8 cellular contexts compared by ENCODE assay signal in genomic region chr11:93197383-93198220, GRCh38. TPM values are rescaled to one million over a fixed set of nuclear protein-coding genes. Genes with fewer than 3 reads are reported as not detected.
DNase-seq lines count a peak whose midpoint lies in the region; ATAC-seq, FAIRE-seq and TF ChIP-seq lines count a peak whose summit lies in the region.

TSS of gene SLC36A4 (minus strand) at chr11:93197991. CDS start at chr11:93197832, 159 bp downstream.

- H3K27ac ChIP-seq in right cardiac atrium (ENCODE audit: low read length), result peak within 1 kb of the TSS; percentile 93

- peaks cover 2% of the 10 kb centered on the region for H3K36me3 Mint-ChIP-seq in T-helper 1 cell treated with Interleukin-12 subunit alpha and Interleukin-12 subunit beta and Interleukin-4 antibody, amounts not matched to agents 30 μg/mL and 1 μg/mL, for 36 hours (ENCODE audit: low read depth)

- H3K9me3 ChIP-seq in right cardiac atrium (ENCODE audit: control insufficient read depth, low read length), result no peaks in the 10 kb centered on the region

- peak within 1 kb of the TSS; percentile 92 for H3K4me3 Mint-ChIP-seq in T-helper 1 cell treated with Interleukin-12 subunit alpha and Interleukin-12 subunit beta and Interleukin-4 antibody, amounts not matched to agents 30 μg/mL and 1 μg/mL, for 36 hours

- peak; percentile 87 for ATAC-seq in HG02852 (IDR thresholded peaks at IDR 0.05; ENCODE audit: unreplicated experiment)
- ATAC-seq in right cardiac atrium, result peak; percentile 99

- H3K9me3 Mint-ChIP-seq in T-helper 1 cell treated with Interleukin-12 subunit alpha and Interleukin-12 subunit beta and Interleukin-4 antibody, amounts not matched to agents 30 μg/mL and 1 μg/mL, for 36 hours, result no peaks in the 10 kb centered on the region

- DNase-seq in GM13977 (ENCODE audit: low spot score), result peak; percentile 82
- DNase-seq in NCI-H146 (lab: John Stamatoyannopoulos, UW), result peak; percentile 93
- DNase-seq in anterior cingulate cortex (lab: John Stamatoyannopoulos, UW), result peak; percentile 31 to 91 (median 79)
- DNase-seq in right cardiac atrium, result peak; percentile 94 to 97 (median 94)
- DNase-seq in pulmonary artery endothelial cell (ENCODE audit: low read depth, low spot score), result peak; percentile 91
- peak; percentile 90 for DNase-seq in urothelium cell line (ENCODE audit: low spot score)

- peaks cover 17% of the 10 kb centered on the region for H3K27me3 Mint-ChIP-seq in T-helper 1 cell treated with Interleukin-12 subunit alpha and Interleukin-12 subunit beta and Interleukin-4 antibody, amounts not matched to agents 30 μg/mL and 1 μg/mL, for 36 hours (ENCODE audit: low read depth)

- in situ Hi-C loops in GM13977 (cut with MboI; ENCODE audit: low pct_unique_long_range_greater_than_20kb, low sequenced_read_pairs, unreplicated experiment), result no loop called here

- peak within 1 kb of the TSS; percentile 69 for H3K4me3 ChIP-seq in right cardiac atrium (ENCODE audit: low read length)

- no peaks in the 10 kb centered on the region for H3K27me3 ChIP-seq in right cardiac atrium (ENCODE audit: control insufficient read depth, insufficient read depth)

- under 1% methylated on average over 82 of the region's 82 CpGs for WGBS in right cardiac atrium

- no peak for TF ChIP-seq CTCF in GM13977 (IDR thresholded peaks at IDR 0.05; ENCODE audit: extremely low read depth, insufficient read depth, missing control alignments)

- intact Hi-C loops in right cardiac atrium (cut with DNase I), result no loop called here

- peaks cover 10% of the 10 kb centered on the region for H3K4me1 Mint-ChIP-seq in T-helper 1 cell treated with Interleukin-12 subunit alpha and Interleukin-12 subunit beta and Interleukin-4 antibody, amounts not matched to agents 30 μg/mL and 1 μg/mL, for 36 hours (ENCODE audit: low read depth)

- H3K4me1 ChIP-seq in right cardiac atrium (ENCODE audit: control insufficient read depth, insufficient read depth, low read length), result peaks cover 2% of the 10 kb centered on the region

- FAIRE-seq in urothelium cell line (lab: Jason Lieb, UNC), result peak; percentile 98

- peak within 1 kb of the TSS; percentile 95 for H3K27ac Mint-ChIP-seq in T-helper 1 cell treated with Interleukin-12 subunit alpha and Interleukin-12 subunit beta and Interleukin-4 antibody, amounts not matched to agents 30 μg/mL and 1 μg/mL, for 36 hours

RNA-seq across cellular contexts. Expression of gene SLC36A4, which starts in this region (rescaled TPM):
- total RNA-seq in right cardiac atrium (10 to 100 TPM; 11.4 to 15.1 (median 12.3) TPM), pulmonary artery endothelial cell (5.4 and 9.4 TPM in 2 replicates)
- polyA plus RNA-seq in right cardiac atrium, result 6.5 TPM

Comparison
In these comparisons a context has a peak if more than half of its experiments do, and no peak if none do; other contexts are left out.
1. Peak in every context shown above with its lines: DNase-seq, ATAC-seq, H3K4me3 ChIP-seq and H3K27ac ChIP-seq.